Comparison of ENCODE assay signal across 13 cellular contexts in the genomic region with DNA sequence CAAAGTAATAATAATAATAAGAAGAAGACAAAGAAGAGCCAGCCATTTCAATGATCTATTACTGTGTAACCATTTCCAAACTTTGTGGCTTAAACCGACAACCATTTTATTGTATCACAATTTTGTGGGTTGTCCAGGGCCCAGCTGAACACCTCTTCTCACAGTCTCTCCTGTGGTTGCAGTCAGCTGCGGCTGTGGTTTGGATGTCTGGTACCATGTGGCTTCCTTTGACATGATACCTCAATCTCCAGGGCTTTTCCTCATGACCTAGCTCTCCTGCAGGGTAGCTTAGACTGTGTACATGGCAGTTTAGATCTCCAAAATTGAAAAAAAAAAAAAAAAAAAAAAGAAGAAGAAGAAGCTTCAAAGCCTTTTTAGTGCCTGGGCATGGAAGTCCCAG.
DNase-seq lines count a peak whose midpoint lies in the region; ATAC-seq lines count a peak whose summit lies in the region.
"Had no signal": no experiment of that assay in that cellular context is flagged by ENCODE, and none has a peak within 500 bp of the region (broad histone marks: within the 10 kb centered on the region; RNA-seq: fewer than 3 reads in every experiment).

No MANE protein-coding gene starts in this region.

- H3K27ac Mint-ChIP-seq in stimulated activated effector memory CD8-positive, alpha-beta T cell treated with anti-CD3 and anti-CD28 coated beads, Interleukin-12 subunit alpha, Interleukin-12 subunit beta, amount 100 ng/mL, for 72 hours: peak overlapping the region; percentile 72
- H3K27ac Mint-ChIP-seq: type B pancreatic cell, WTC11 had no signal

- DNase-seq in activated T-cell treated with anti-CD3 and anti-CD28 coated beads for 48 hours (ENCODE audit: low read depth): peak; percentile 35
- no peak for DNase-seq in activated T-cell treated with anti-CD3 and anti-CD28 coated beads for 4 hours
- peak; percentile 53 for DNase-seq in activated CD4-positive, alpha-beta T cell treated with anti-CD3 and anti-CD28 coated beads for 48 hours
- DNase-seq in glomerular visceral epithelial cell (ENCODE audit: extremely low spot score): peak; percentile 92
- peak in 1 of 2 donors; percentile 62 for DNase-seq in stimulated activated effector memory CD8-positive, alpha-beta T cell treated with anti-CD3 and anti-CD28 coated beads, Interleukin-12 subunit alpha, Interleukin-12 subunit beta, amount 100 ng/mL, for 72 hours (ENCODE audit: low spot score in 2 of 2)
- no peak for DNase-seq in NCI-H69 (lab: John Stamatoyannopoulos, UW)
- DNase-seq in NCI-H1436 treated with DMSO at 0.1 percent for 48 hours (lab: John Stamatoyannopoulos, UW): no peak
- DNase-seq: ACHN, NCI-H774, posterior cingulate gyrus had no signal

- no peaks in the 10 kb centered on the region for H3K9me3 Mint-ChIP-seq in stimulated activated effector memory CD8-positive, alpha-beta T cell treated with anti-CD3 and anti-CD28 coated beads, Interleukin-12 subunit alpha, Interleukin-12 subunit beta, amount 100 ng/mL, for 72 hours
- H3K9me3 Mint-ChIP-seq: type B pancreatic cell, WTC11 had no signal

- peak; percentile 89 for ATAC-seq in stimulated activated effector memory CD8-positive, alpha-beta T cell treated with anti-CD3 and anti-CD28 coated beads, Interleukin-12 subunit alpha, Interleukin-12 subunit beta, amount 100 ng/mL, for 72 hours
- ATAC-seq in HG03135 (IDR thresholded peaks at IDR 0.05; ENCODE audit: unreplicated experiment): no peak
- ATAC-seq: WTC11 had no signal

- no peak overlapping the region for H3K4me3 Mint-ChIP-seq in stimulated activated effector memory CD8-positive, alpha-beta T cell treated with anti-CD3 and anti-CD28 coated beads, Interleukin-12 subunit alpha, Interleukin-12 subunit beta, amount 100 ng/mL, for 72 hours
- H3K4me3 Mint-ChIP-seq: type B pancreatic cell, WTC11 had no signal

- peaks cover 31% of the 10 kb centered on the region for H3K4me1 Mint-ChIP-seq in stimulated activated effector memory CD8-positive, alpha-beta T cell treated with anti-CD3 and anti-CD28 coated beads, Interleukin-12 subunit alpha, Interleukin-12 subunit beta, amount 100 ng/mL, for 72 hours

- peaks cover 11% of the 10 kb centered on the region for H3K36me3 Mint-ChIP-seq in stimulated activated effector memory CD8-positive, alpha-beta T cell treated with anti-CD3 and anti-CD28 coated beads, Interleukin-12 subunit alpha, Interleukin-12 subunit beta, amount 100 ng/mL, for 72 hours
- H3K36me3 Mint-ChIP-seq: type B pancreatic cell, WTC11 had no signal

Comparison
In these comparisons a context has a peak if more than half of its experiments do, and no peak if none do; other contexts are left out.
1. DNase-seq: peak in activated T-cell treated with anti-CD3 and anti-CD28 coated beads for 48 hours (single experiment), activated CD4-positive, alpha-beta T cell treated with anti-CD3 and anti-CD28 coated beads for 48 hours (single experiment) and glomerular visceral epithelial cell (single experiment); none in activated T-cell treated with anti-CD3 and anti-CD28 coated beads for 4 hours (single experiment), NCI-H69 (single experiment) and NCI-H1436 treated with DMSO at 0.1 percent for 48 hours (single experiment).